In genomic region chr5:38803246-38803645, GRCh38 we compare ENCODE assay signal across 22 cellular contexts. TPM values are rescaled to one million over a fixed set of nuclear protein-coding genes. Genes with fewer than 3 reads are reported as not detected.
A peak's percentile ranks its signal among the peaks of the same experiment; 100 is the strongest.
DNase-seq lines count a peak whose midpoint lies in the region; ATAC-seq and TF ChIP-seq lines count a peak whose summit lies in the region.
"Had no signal": no experiment of that assay in that cellular context is flagged by ENCODE, and none has a peak within 500 bp of the region (broad histone marks: within the 10 kb centered on the region; RNA-seq: fewer than 3 reads in every experiment).

No MANE protein-coding gene starts in this region.

- 57 to 72% methylated on average over 6 of the region's 6 CpGs for WGBS in transverse colon (ENCODE audit: low coverage in 1 of 2), 2 donors

- no peaks in the 10 kb centered on the region for H3K9me3 ChIP-seq in transverse colon
- H3K9me3 ChIP-seq: BLaER1, SJCRH30 had no signal

- no peak for ATAC-seq in HG02623 (IDR thresholded peaks at IDR 0.05; ENCODE audit: unreplicated experiment)
- ATAC-seq: PC-3, Right ventricle myocardium inferior, SK-N-SH treated with all-trans-retinoic acid at 6 μM for 48 hours, T-helper 17 cell had no signal

- no peak overlapping the region for H3K4me3 ChIP-seq in transverse colon
- H3K4me3 ChIP-seq: BLaER1, SJCRH30 had no signal

- in situ Hi-C loops in transverse colon (cut with MboI; ENCODE audit: low pct_ligation_motif_present in 1 of 4, low pct_unique_long_range_greater_than_20kb in 1 of 4, low sequenced_read_pairs in 3 of 4): loop anchor here in 3 of 4 donors (10.0 to 25.0 kb wide), 3 partner anchors 241 to 368 kb away; partner anchors contain the start of gene LIFR (in 1 of the 3)

- DNase-seq in NCI-H526 (lab: John Stamatoyannopoulos, UW) (peak; percentile 14 to 29), NCI-H526 treated with DMSO at 0.1 percent for 48 hours (lab: John Stamatoyannopoulos, UW) (no peak), NCI-H2029 (lab: John Stamatoyannopoulos, UW) (peak; percentile 62), NCI-H748 treated with DMSO at 0.1 percent for 48 hours (lab: John Stamatoyannopoulos, UW) (peak; percentile 51), transverse colon (no peak), occipital lobe (lab: John Stamatoyannopoulos, UW) (no peak)
- DNase-seq: CD4-positive, alpha-beta T cell; MV-4-11; NCI-H1105; NCI-H1436 treated with DMSO at 0.1 percent for 48 hours; NCI-H187 treated with DMSO at 0.1 percent for 48 hours; NCI-H446; NCI-H774; NK-92 treated with Interleukin-12 subunit alpha and Interleukin-12 subunit beta, amount 100 ng/mL, for 24 hours; PC-3; SJCRH30; T-helper 17 cell had no signal

- no peaks in the 10 kb centered on the region for H3K27me3 ChIP-seq in transverse colon
- H3K27me3 ChIP-seq: BLaER1, SJCRH30 had no signal

- TF ChIP-seq EP300 in transverse colon (IDR thresholded peaks at IDR 0.05; ENCODE audit: low read depth): no peak

- H3K27ac ChIP-seq in transverse colon: no peak overlapping the region
- H3K27ac ChIP-seq: BLaER1, KMS-11, SJCRH30 had no signal

- intact Hi-C loops in transverse colon (cut with DNase I; ENCODE audit: low total_unique reads): loop anchor here (10.0 kb wide), 1 partner anchor 358 kb away; no protein-coding TSS in a partner anchor

- no peaks in the 10 kb centered on the region for H3K4me1 ChIP-seq in transverse colon

- H3K36me3 ChIP-seq in transverse colon: no peaks in the 10 kb centered on the region
- H3K36me3 ChIP-seq: BLaER1, SJCRH30 had no signal

- no peak for TF ChIP-seq CTCF in transverse colon (IDR thresholded peaks at IDR 0.05)

- no peak for TF ChIP-seq POLR2A in transverse colon (IDR thresholded peaks at IDR 0.05)

RNA-seq across cellular contexts. Expression of gene OSMR, which starts 42.6 kb away (rescaled TPM):
- total RNA-seq in transverse colon (10 to 100 TPM in 3 of 4 donors, 1 to 10 TPM in 1; 6.3 to 16.5 (median 11.7) TPM), occipital lobe (2.0 TPM)
- total RNA-seq: CD4-positive, alpha-beta T cell; T-helper 17 cell had no signal

Comparison
In these comparisons a context has a peak if more than half of its experiments do, and no peak if none do; other contexts are left out.
1. DNase-seq: peak in NCI-H526 (2 of 2), NCI-H2029 (single experiment) and NCI-H748 treated with DMSO at 0.1 percent for 48 hours (single experiment); none in NCI-H526 treated with DMSO at 0.1 percent for 48 hours (single experiment), transverse colon (single experiment) and occipital lobe (single experiment).